ENCODE assay signal across 25 cellular contexts in genomic region chr2:156630579-156631337, GRCh38.
"Had no signal": no experiment of that assay in that cellular context is flagged by ENCODE, and none has a peak within 500 bp of the region (broad histone marks: within the 10 kb centered on the region; RNA-seq: fewer than 3 reads in every experiment).

No MANE protein-coding gene starts in this region.

- H3K4me1 ChIP-seq: colonic mucosa, gastroesophageal sphincter, heart left ventricle, psoas muscle, right lobe of liver, stomach had no signal

- H3K27ac ChIP-seq: brain microvascular endothelial cell, colonic mucosa, gastroesophageal sphincter, heart left ventricle, ovary, psoas muscle, right lobe of liver, stomach had no signal

- H3K27me3 ChIP-seq: brain microvascular endothelial cell, colonic mucosa, gastroesophageal sphincter, ovary, right lobe of liver, stomach had no signal

- H3K9me3 ChIP-seq: colonic mucosa, gastroesophageal sphincter, heart left ventricle, ovary, psoas muscle, right lobe of liver, stomach had no signal

- DNase-seq: activated CD4-positive, alpha-beta T cell treated with anti-CD3 and anti-CD28 coated beads, Interleukin-2, amount 10 ng/mL, durations not matched to agents 7 days and 5 days; activated CD8-positive, alpha-beta T cell treated with anti-CD3 and anti-CD28 coated beads, Interleukin-2, amount 10 ng/mL, durations not matched to agents 7 days and 5 days; activated effector memory CD4-positive, alpha-beta T cell treated with Interleukin-2 at 50 U/mL for 16 hours; activated naive CD4-positive, alpha-beta T cell treated with anti-CD3 and anti-CD28 coated beads, Interleukin-2, amount 10 ng/mL, durations not matched to agents 7 days and 5 days; activated naive CD8-positive, alpha-beta T cell treated with anti-CD3 and anti-CD28 coated beads, Interleukin-2, amount 50 U/mL, for 24 hours; activated T-cell treated with anti-CD3 and anti-CD28 coated beads, Interleukin-2, amount 50 U/mL, for 24 hours; aorta; brain microvascular endothelial cell; colonic mucosa; heart left ventricle; left ventricle myocardium superior; mesenchymal stem cell; naive thymus-derived CD4-positive, alpha-beta T cell; ovary; psoas muscle; right lobe of liver; small intestine; stimulated activated CD4-positive, alpha-beta T cell treated with anti-CD3 and anti-CD28 coated beads, Interleukin-4, amount 100 ng/mL, for 1 hour; stomach; T1000; trophoblast cell had no signal

- H3K4me3 Mint-ChIP-seq: activated CD4-positive, alpha-beta T cell treated with anti-CD3 and anti-CD28 coated beads, Interleukin-2, amount 10 ng/mL, durations not matched to agents 7 days and 5 days; activated CD8-positive, alpha-beta T cell treated with anti-CD3 and anti-CD28 coated beads, Interleukin-2, amount 10 ng/mL, durations not matched to agents 7 days and 5 days; activated naive CD4-positive, alpha-beta T cell treated with anti-CD3 and anti-CD28 coated beads, Interleukin-2, amount 10 ng/mL, durations not matched to agents 7 days and 5 days; activated naive CD8-positive, alpha-beta T cell treated with anti-CD3 and anti-CD28 coated beads, Interleukin-2, amount 50 U/mL, for 24 hours; activated T-cell treated with anti-CD3 and anti-CD28 coated beads, Interleukin-2, amount 50 U/mL, for 24 hours; central memory CD8-positive, alpha-beta T cell; naive thymus-derived CD4-positive, alpha-beta T cell had no signal

- H3K36me3 Mint-ChIP-seq: activated naive CD4-positive, alpha-beta T cell treated with anti-CD3 and anti-CD28 coated beads, Interleukin-2, amount 10 ng/mL, durations not matched to agents 7 days and 5 days; naive thymus-derived CD4-positive, alpha-beta T cell had no signal

- H3K4me1 Mint-ChIP-seq: activated CD4-positive, alpha-beta T cell treated with anti-CD3 and anti-CD28 coated beads, Interleukin-2, amount 10 ng/mL, durations not matched to agents 7 days and 5 days; activated naive CD4-positive, alpha-beta T cell treated with anti-CD3 and anti-CD28 coated beads, Interleukin-2, amount 10 ng/mL, durations not matched to agents 7 days and 5 days; activated naive CD8-positive, alpha-beta T cell treated with anti-CD3 and anti-CD28 coated beads, Interleukin-2, amount 50 U/mL, for 24 hours; central memory CD8-positive, alpha-beta T cell; naive thymus-derived CD4-positive, alpha-beta T cell had no signal

- H3K4me3 ChIP-seq: colonic mucosa, gastroesophageal sphincter, heart left ventricle, ovary, psoas muscle, right lobe of liver, stomach had no signal

- H3K9me3 Mint-ChIP-seq: activated CD4-positive, alpha-beta T cell treated with anti-CD3 and anti-CD28 coated beads, Interleukin-2, amount 10 ng/mL, durations not matched to agents 7 days and 5 days; activated naive CD4-positive, alpha-beta T cell treated with anti-CD3 and anti-CD28 coated beads, Interleukin-2, amount 10 ng/mL, durations not matched to agents 7 days and 5 days; activated naive CD8-positive, alpha-beta T cell treated with anti-CD3 and anti-CD28 coated beads, Interleukin-2, amount 50 U/mL, for 24 hours; activated T-cell treated with anti-CD3 and anti-CD28 coated beads, Interleukin-2, amount 50 U/mL, for 24 hours; central memory CD8-positive, alpha-beta T cell; naive thymus-derived CD4-positive, alpha-beta T cell had no signal

- H3K27ac Mint-ChIP-seq: activated CD4-positive, alpha-beta T cell treated with anti-CD3 and anti-CD28 coated beads, Interleukin-2, amount 10 ng/mL, durations not matched to agents 7 days and 5 days; activated CD8-positive, alpha-beta T cell treated with anti-CD3 and anti-CD28 coated beads, Interleukin-2, amount 10 ng/mL, durations not matched to agents 7 days and 5 days; activated naive CD4-positive, alpha-beta T cell treated with anti-CD3 and anti-CD28 coated beads, Interleukin-2, amount 10 ng/mL, durations not matched to agents 7 days and 5 days; activated naive CD8-positive, alpha-beta T cell treated with anti-CD3 and anti-CD28 coated beads, Interleukin-2, amount 50 U/mL, for 24 hours; activated T-cell treated with anti-CD3 and anti-CD28 coated beads, Interleukin-2, amount 50 U/mL, for 24 hours; naive thymus-derived CD4-positive, alpha-beta T cell had no signal

- ATAC-seq: activated CD4-positive, CD25-positive, alpha-beta regulatory T cell treated with anti-CD3 and anti-CD28 coated beads, Interleukin-2, amount 50 U/mL, for 24 hours; activated CD8-positive, alpha-beta T cell treated with anti-CD3 and anti-CD28 coated beads, Interleukin-2, amount 10 ng/mL, durations not matched to agents 7 days and 5 days; activated naive CD8-positive, alpha-beta T cell treated with anti-CD3 and anti-CD28 coated beads, Interleukin-2, amount 50 U/mL, for 24 hours; esophagus mucosa; gastroesophageal sphincter; heart left ventricle; left ventricle myocardium superior; naive thymus-derived CD4-positive, alpha-beta T cell; psoas muscle; right lobe of liver had no signal

- H3K36me3 ChIP-seq: brain microvascular endothelial cell, colonic mucosa, gastroesophageal sphincter, heart left ventricle, ovary, right lobe of liver, stomach had no signal
